In genomic region chr18:7749510-7749981, GRCh38 we compare ENCODE assay signal across 19 cellular contexts.
DNase-seq lines count a peak whose midpoint lies in the region; ATAC-seq, FAIRE-seq and TF ChIP-seq lines count a peak whose summit lies in the region.
"Had no signal": no experiment of that assay in that cellular context is flagged by ENCODE, and none has a peak within 500 bp of the region (broad histone marks: within the 10 kb centered on the region; RNA-seq: fewer than 3 reads in every experiment).

No MANE protein-coding gene starts in this region.

- peaks cover 27% of the 10 kb centered on the region for H3K4me1 ChIP-seq in adipocyte (ENCODE audit: control insufficient read depth, insufficient read depth, low read length)
- H3K4me1 ChIP-seq in mesodermal cell (ENCODE audit: control insufficient read depth, insufficient read depth, low read length, poor library complexity, severe bottlenecking) = peaks cover 24% of the 10 kb centered on the region
- H3K4me1 ChIP-seq in tibial artery = peaks cover 0 to 61% (median 20%) of the 10 kb centered on the region in 4 donors
- H3K4me1 ChIP-seq: SJSA1 had no signal

- WGBS in mesodermal cell (ENCODE audit: insufficient coverage in 2 of 2), 2 experiments = 50 to 71% methylated on average over 1 to 2 of the region's 2 CpGs

- H3K4me3 ChIP-seq in adipocyte (ENCODE audit: low read length) = no peak overlapping the region
- no peak overlapping the region for H3K4me3 ChIP-seq in fibroblast of the aortic adventitia (ENCODE audit: low read depth, low read length)
- no peak overlapping the region for H3K4me3 ChIP-seq in mesodermal cell (ENCODE audit: extremely low read depth, insufficient read depth, low read length, poor library complexity, severe bottlenecking)
- no peak overlapping the region for H3K4me3 ChIP-seq in tibial artery
- H3K4me3 ChIP-seq: esophagus squamous epithelium, psoas muscle, SJSA1 had no signal

- H3K27me3 ChIP-seq in adipocyte (replicated peaks; ENCODE audit: control insufficient read depth, insufficient read depth, low read length) (no peaks in the 10 kb centered on the region), tibial artery (no peaks in the 10 kb centered on the region)
- H3K27me3 ChIP-seq: esophagus squamous epithelium, SJSA1 had no signal

- H3K36me3 ChIP-seq in adipocyte (ENCODE audit: control insufficient read depth, insufficient read depth, low read length, severe bottlenecking) = no peaks in the 10 kb centered on the region
- H3K36me3 ChIP-seq in mesodermal cell (ENCODE audit: control insufficient read depth, insufficient read depth, low read length) = no peaks in the 10 kb centered on the region
- H3K36me3 ChIP-seq in tibial artery = no peaks in the 10 kb centered on the region
- H3K36me3 ChIP-seq: esophagus squamous epithelium, SJSA1 had no signal

- H3K9me3 ChIP-seq in adipocyte (ENCODE audit: control insufficient read depth, low read length) (peaks cover 20% of the 10 kb centered on the region), mesodermal cell (ENCODE audit: control insufficient read depth, low read length) (no peaks in the 10 kb centered on the region), tibial artery (no peaks in the 10 kb centered on the region)

- no peak for ATAC-seq in HG03432 (IDR thresholded peaks at IDR 0.05; ENCODE audit: unreplicated experiment)
- ATAC-seq: left colon had no signal

- intact Hi-C loops in tibial artery (cut with DNase I; ENCODE audit: low total_unique reads) = no loop called here

- TF ChIP-seq CTCF in fibroblast of the aortic adventitia (IDR thresholded peaks at IDR 0.05; ENCODE audit: insufficient read depth, low read length) (no peak), tibial artery (IDR thresholded peaks at IDR 0.05) (no peak), GM20000 (IDR thresholded peaks at IDR 0.05; ENCODE audit: extremely low read depth, missing control alignments) (no peak)

- no peak overlapping the region for H3K9ac ChIP-seq in adipocyte (ENCODE audit: low read length)

- H3K27ac ChIP-seq in mesodermal cell (ENCODE audit: low read depth, low read length, severe bottlenecking) (peak overlapping the region; percentile 48), tibial artery (peak overlapping the region; percentile 23 to 51)
- H3K27ac ChIP-seq: SJSA1 had no signal

- peak; percentile 63 for DNase-seq in adipocyte (ENCODE audit: low read depth)
- peak; percentile 80 for DNase-seq in fibroblast of the aortic adventitia (ENCODE audit: low read depth)
- no peak for DNase-seq in tibial artery
- DNase-seq in GM19239 (ENCODE audit: insufficient read length, low spot score) = no peak
- DNase-seq in GM20000 (ENCODE audit: low spot score) = no peak
- DNase-seq: activated naive CD8-positive, alpha-beta T cell treated with anti-CD3 and anti-CD28 coated beads, Interleukin-2, amount 10 ng/mL, durations not matched to agents 7 days and 5 days; activated T-cell treated with anti-CD3 and anti-CD28 coated beads, Interleukin-2, amount 50 U/mL, for 48 hours; cortex of kidney; esophagus squamous epithelium; GOT3; hippocampal formation; left colon; NCI-H1694 treated with DMSO at 0.1 percent for 48 hours; NCI-H510A; psoas muscle; stimulated activated CD4-positive, alpha-beta T cell treated with anti-CD3 and anti-CD28 coated beads, Interleukin-2, amount 100 ng/mL, for 24 hours had no signal

- no peak for FAIRE-seq in GM19239 (lab: Jason Lieb, UNC)

Comparison
In these comparisons a context has a peak if more than half of its experiments do, and no peak if none do; other contexts are left out.
1. DNase-seq: peak in adipocyte (single experiment) and fibroblast of the aortic adventitia (single experiment); none in tibial artery (0 of 2), GM19239 (single experiment) and GM20000 (single experiment).